Comparison of ENCODE assay signal across 32 cellular contexts in the genomic region with DNA sequence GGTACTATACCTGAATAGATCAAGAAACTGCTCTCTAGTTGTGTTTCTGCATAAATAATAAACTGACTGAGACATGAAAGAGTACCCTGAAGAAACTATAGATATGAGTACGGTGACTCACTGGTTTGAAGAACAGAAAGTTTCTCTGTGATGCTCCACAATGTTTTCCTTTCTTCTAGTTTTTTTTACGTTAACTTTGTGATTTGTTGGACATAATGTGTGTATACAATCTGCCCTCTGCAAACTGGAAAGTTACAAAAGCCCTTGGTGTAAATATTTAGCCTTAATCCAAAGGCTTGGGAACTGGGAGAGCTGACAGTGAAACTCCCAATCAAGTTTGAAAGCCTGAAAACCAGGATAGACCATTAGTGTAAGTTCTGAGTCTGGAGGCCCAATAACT.
"Had no signal": no experiment of that assay in that cellular context is flagged by ENCODE, and none has a peak within 500 bp of the region (broad histone marks: within the 10 kb centered on the region; RNA-seq: fewer than 3 reads in every experiment).

No MANE protein-coding gene starts in this region.

- H3K4me1 Mint-ChIP-seq: activated CD4-positive, alpha-beta T cell treated with anti-CD3 and anti-CD28 coated beads, Interleukin-2, amount 10 ng/mL, durations not matched to agents 24 days and 14 days; activated naive CD4-positive, alpha-beta T cell treated with anti-CD3 and anti-CD28 coated beads, Interleukin-2, amount 50 U/mL, for 24 hours; activated naive CD8-positive, alpha-beta T cell treated with anti-CD3 and anti-CD28 coated beads, Interleukin-2, amount 10 ng/mL, durations not matched to agents 7 days and 5 days had no signal

- H3K9me3 Mint-ChIP-seq: activated CD4-positive, alpha-beta T cell treated with anti-CD3 and anti-CD28 coated beads, Interleukin-2, amount 10 ng/mL, durations not matched to agents 24 days and 14 days; activated CD8-positive, alpha-beta T cell treated with anti-CD3 and anti-CD28 coated beads for 36 hours; activated naive CD4-positive, alpha-beta T cell treated with anti-CD3 and anti-CD28 coated beads, Interleukin-2, amount 50 U/mL, for 24 hours; activated naive CD8-positive, alpha-beta T cell treated with anti-CD3 and anti-CD28 coated beads, Interleukin-2, amount 10 ng/mL, durations not matched to agents 7 days and 5 days; activated T-cell treated with anti-CD3 and anti-CD28 coated beads, Interleukin-2, amount 50 U/mL, for 72 hours; activated T-helper 2 cell treated with anti-CD3 and anti-CD28 coated beads, Interferon-gamma antibody, Interleukin-2, Interleukin-4, amounts not matched to agents 10 μg/mL and 5 μg/mL and 100 μg/mL, durations not matched to agents 14 hours and 24 hours and 36 hours; T-helper 1 cell treated with Interleukin-12 subunit alpha and Interleukin-12 subunit beta and Interleukin-4 antibody, amounts not matched to agents 30 μg/mL and 1 μg/mL, for 36 hours; T-helper 2 cell treated with Interferon-gamma antibody and Interleukin-4, amounts not matched to agents 5 μg/mL and 100 μg/mL, for 36 hours had no signal

- H3K36me3 ChIP-seq: breast epithelium, SJCRH30 had no signal

- H3K36me3 Mint-ChIP-seq: activated naive CD4-positive, alpha-beta T cell treated with anti-CD3 and anti-CD28 coated beads, Interleukin-2, amount 50 U/mL, for 24 hours; activated naive CD8-positive, alpha-beta T cell treated with anti-CD3 and anti-CD28 coated beads, Interleukin-2, amount 10 ng/mL, durations not matched to agents 7 days and 5 days had no signal

- H3K4me2 ChIP-seq: KMS-11, SK-N-SH had no signal

- FAIRE-seq: astrocyte, TTC549 had no signal

- H3K4me3 ChIP-seq: body of pancreas, breast epithelium, SJCRH30 had no signal

- H3K27me3 ChIP-seq: body of pancreas, breast epithelium, SJCRH30 had no signal

- H3K4me1 ChIP-seq: breast epithelium had no signal

- H3K27ac Mint-ChIP-seq: activated CD4-positive, alpha-beta T cell treated with anti-CD3 and anti-CD28 coated beads, Interleukin-2, amount 10 ng/mL, durations not matched to agents 24 days and 14 days; activated CD8-positive, alpha-beta T cell treated with anti-CD3 and anti-CD28 coated beads for 36 hours; activated naive CD4-positive, alpha-beta T cell treated with anti-CD3 and anti-CD28 coated beads, Interleukin-2, amount 50 U/mL, for 24 hours; activated naive CD8-positive, alpha-beta T cell treated with anti-CD3 and anti-CD28 coated beads, Interleukin-2, amount 10 ng/mL, durations not matched to agents 7 days and 5 days; activated T-cell treated with anti-CD3 and anti-CD28 coated beads, Interleukin-2, amount 50 U/mL, for 72 hours; activated T-helper 2 cell treated with anti-CD3 and anti-CD28 coated beads, Interferon-gamma antibody, Interleukin-2, Interleukin-4, amounts not matched to agents 10 μg/mL and 5 μg/mL and 100 μg/mL, durations not matched to agents 14 hours and 24 hours and 36 hours; T-helper 1 cell treated with Interleukin-12 subunit alpha and Interleukin-12 subunit beta and Interleukin-4 antibody, amounts not matched to agents 30 μg/mL and 1 μg/mL, for 36 hours; T-helper 2 cell treated with Interferon-gamma antibody and Interleukin-4, amounts not matched to agents 5 μg/mL and 100 μg/mL, for 36 hours had no signal

- H3K27ac ChIP-seq: body of pancreas, breast epithelium, KMS-11, SJCRH30 had no signal

- H3K4me3 Mint-ChIP-seq: activated CD4-positive, alpha-beta T cell treated with anti-CD3 and anti-CD28 coated beads, Interleukin-2, amount 10 ng/mL, durations not matched to agents 24 days and 14 days; activated CD8-positive, alpha-beta T cell treated with anti-CD3 and anti-CD28 coated beads for 36 hours; activated naive CD4-positive, alpha-beta T cell treated with anti-CD3 and anti-CD28 coated beads, Interleukin-2, amount 50 U/mL, for 24 hours; activated naive CD8-positive, alpha-beta T cell treated with anti-CD3 and anti-CD28 coated beads, Interleukin-2, amount 10 ng/mL, durations not matched to agents 7 days and 5 days; activated T-cell treated with anti-CD3 and anti-CD28 coated beads, Interleukin-2, amount 50 U/mL, for 72 hours; T-helper 1 cell treated with Interleukin-12 subunit alpha and Interleukin-12 subunit beta and Interleukin-4 antibody, amounts not matched to agents 30 μg/mL and 1 μg/mL, for 36 hours; T-helper 2 cell treated with Interferon-gamma antibody and Interleukin-4, amounts not matched to agents 5 μg/mL and 100 μg/mL, for 36 hours had no signal

- H3K9me3 ChIP-seq: body of pancreas, breast epithelium, SJCRH30, SK-N-SH had no signal

- H3K9ac ChIP-seq: KMS-11, SK-N-SH had no signal

- DNase-seq: activated CD4-positive, alpha-beta T cell treated with anti-CD3 and anti-CD28 coated beads, Interleukin-2, amount 10 ng/mL, durations not matched to agents 24 days and 14 days; activated CD4-positive, alpha-beta T cell treated with anti-CD3 and anti-CD28 coated beads, Interleukin-2, amount 50 U/mL, for 4 hours; activated CD8-positive, alpha-beta T cell treated with anti-CD3 and anti-CD28 coated beads for 36 hours; activated gamma-delta T cell; activated naive CD4-positive, alpha-beta T cell treated with Interleukin-2 at 50 U/mL for 16 hours; activated naive CD8-positive, alpha-beta T cell treated with anti-CD3 and anti-CD28 coated beads, Interleukin-2, amount 10 ng/mL, durations not matched to agents 7 days and 5 days; activated T-cell treated with anti-CD3 and anti-CD28 coated beads, Interleukin-2, amount 50 U/mL, for 1 hour; activated T-cell treated with anti-CD3 and anti-CD28 coated beads, Interleukin-2, amount 50 U/mL, for 72 hours; body of pancreas; MM.1S; MV-4-11; NCI-H1092; NCI-H1436 treated with DMSO at 0.1 percent for 48 hours; NCI-H1694 treated with DMSO at 0.1 percent for 48 hours; NCI-H2029 treated with DMSO at 0.1 percent for 48 hours; NCI-H2107; NCI-H2171; NCI-H510A; NCI-H526; NCI-H748 treated with DMSO at 0.1 percent for 48 hours; SHP77; SJCRH30; SK-N-SH had no signal

- ATAC-seq: activated CD8-positive, alpha-beta T cell treated with anti-CD3 and anti-CD28 coated beads for 36 hours; activated T-cell treated with anti-CD3 and anti-CD28 coated beads, Interleukin-2, amount 50 U/mL, for 72 hours; body of pancreas; Panc1 had no signal
